ENCODE assay signal across 8 cellular contexts in genomic region chr3:49164983-49165720, GRCh38. TPM values are rescaled to one million over a fixed set of nuclear protein-coding genes. Genes with fewer than 3 reads are reported as not detected.
A peak's percentile ranks its signal among the peaks of the same experiment; 100 is the strongest.
DNase-seq lines count a peak whose midpoint lies in the region; ATAC-seq lines count a peak whose summit lies in the region.

No MANE protein-coding gene starts in this region.

- no peak for ATAC-seq in activated naive CD8-positive, alpha-beta T cell treated with anti-CD3 and anti-CD28 coated beads, Interleukin-2, amount 50 U/mL, for 24 hours

- no peak overlapping the region for H3K27ac ChIP-seq in thymus (ENCODE audit: low read depth)

- no peaks in the 10 kb centered on the region for H3K9me3 Mint-ChIP-seq in activated naive CD8-positive, alpha-beta T cell treated with anti-CD3 and anti-CD28 coated beads, Interleukin-2, amount 50 U/mL, for 24 hours

- H3K4me3 Mint-ChIP-seq in activated naive CD8-positive, alpha-beta T cell treated with anti-CD3 and anti-CD28 coated beads, Interleukin-2, amount 50 U/mL, for 24 hours = peak overlapping the region; percentile 90

- peaks cover 17% of the 10 kb centered on the region for H3K4me1 ChIP-seq in thymus (ENCODE audit: control insufficient read depth, insufficient read depth, low read length)

- peak; percentile 67 for DNase-seq in activated CD8-positive, alpha-beta memory T cell treated with anti-CD3 and anti-CD28 coated beads for 24 hours
- no peak for DNase-seq in activated CD8-positive, alpha-beta memory T cell treated with anti-CD3 and anti-CD28 coated beads, Interleukin-2, amount 50 U/mL, for 4 hours
- DNase-seq in activated naive CD8-positive, alpha-beta T cell treated with anti-CD3 and anti-CD28 coated beads, Interleukin-2, amount 50 U/mL, for 24 hours = no peak
- DNase-seq in kidney tubule cell (ENCODE audit: low spot score) (peak; percentile 19), GM03348 (ENCODE audit: low spot score) (no peak), NCI-H2196 (lab: John Stamatoyannopoulos, UW; ENCODE audit: unreplicated experiment) (no peak), cerebellar nuclear complex (lab: John Stamatoyannopoulos, UW) (no peak)

- peak overlapping the region; percentile 89 for H3K4me3 ChIP-seq in thymus (ENCODE audit: low read length)

- H3K36me3 ChIP-seq in thymus (ENCODE audit: control insufficient read depth, insufficient read depth) = peaks cover 33% of the 10 kb centered on the region

- 69% methylated on average over 6 of the region's 6 CpGs for WGBS in thymus

- H3K4me1 Mint-ChIP-seq in activated naive CD8-positive, alpha-beta T cell treated with anti-CD3 and anti-CD28 coated beads, Interleukin-2, amount 50 U/mL, for 24 hours = peaks cover 46% of the 10 kb centered on the region

- H3K27me3 Mint-ChIP-seq in activated naive CD8-positive, alpha-beta T cell treated with anti-CD3 and anti-CD28 coated beads, Interleukin-2, amount 50 U/mL, for 24 hours = peaks cover 2% of the 10 kb centered on the region

- no peaks in the 10 kb centered on the region for H3K27me3 ChIP-seq in thymus (ENCODE audit: control insufficient read depth, insufficient read depth)

- peaks cover 24% of the 10 kb centered on the region for H3K36me3 Mint-ChIP-seq in activated naive CD8-positive, alpha-beta T cell treated with anti-CD3 and anti-CD28 coated beads, Interleukin-2, amount 50 U/mL, for 24 hours (ENCODE audit: low read depth)

- H3K27ac Mint-ChIP-seq in activated naive CD8-positive, alpha-beta T cell treated with anti-CD3 and anti-CD28 coated beads, Interleukin-2, amount 50 U/mL, for 24 hours = peak overlapping the region; percentile 89

- H3K9me3 ChIP-seq in thymus (ENCODE audit: control insufficient read depth) = no peaks in the 10 kb centered on the region

RNA-seq across cellular contexts. Expression of gene CCDC71, which starts 1.0 kb away (rescaled TPM):
- polyA plus RNA-seq in thymus = 15.5 TPM

RNA-seq across cellular contexts. Expression of gene KLHDC8B, which starts 6.2 kb away (rescaled TPM):
- 24.4 TPM for polyA plus RNA-seq in thymus

RNA-seq across cellular contexts. Expression of gene LAMB2, which starts 32.3 kb away (rescaled TPM):
- polyA plus RNA-seq in thymus = 102 TPM

RNA-seq across cellular contexts. Expression of gene USP19, which starts 44.5 kb away (rescaled TPM):
- 25.2 TPM for polyA plus RNA-seq in thymus

Comparison
In these comparisons a context has a peak if more than half of its experiments do, and no peak if none do; other contexts are left out.
1. DNase-seq: peak in activated CD8-positive, alpha-beta memory T cell treated with anti-CD3 and anti-CD28 coated beads for 24 hours (single experiment) and kidney tubule cell (single experiment); none in activated CD8-positive, alpha-beta memory T cell treated with anti-CD3 and anti-CD28 coated beads, Interleukin-2, amount 50 U/mL, for 4 hours (single experiment), activated naive CD8-positive, alpha-beta T cell treated with anti-CD3 and anti-CD28 coated beads, Interleukin-2, amount 50 U/mL, for 24 hours (single experiment), GM03348 (single experiment), NCI-H2196 (single experiment) and cerebellar nuclear complex (0 of 2).